Comparison of ENCODE assay signal across 16 cellular contexts in genomic region chr15:78414608-78415250, GRCh38. TPM values are rescaled to one million over a fixed set of nuclear protein-coding genes. Genes with fewer than 3 reads are reported as not detected.
DNase-seq lines count a peak whose midpoint lies in the region; ATAC-seq, FAIRE-seq and TF ChIP-seq lines count a peak whose summit lies in the region.
"Had no signal": no experiment of that assay in that cellular context is flagged by ENCODE, and none has a peak within 500 bp of the region (broad histone marks: within the 10 kb centered on the region; RNA-seq: fewer than 3 reads in every experiment).

No MANE protein-coding gene starts in this region.

- CTCF ChIA-PET in HEK293T (lab: Yijun Ruan, JAX) = interaction anchor here (2.9 kb wide), 1 partner anchor 106 kb away, joined by 17 read pairs; no protein-coding TSS in a partner anchor
- CTCF ChIA-PET in WTC11 (lab: Charles Lee) = interaction anchor here (0.7 to 3.7 kb wide), 19 partner anchors 9 to 151 kb away, joined by 3 to 28 read pairs (median 4); partner anchors contain the start of genes CHRNA5, CRABP1 and SKIC8
- CTCF ChIA-PET in HepG2 (lab: Yijun Ruan, JAX; ENCODE audit: low intra/inter-chr PET ratio, low total read pairs) = interaction anchor here (2.6 kb wide), 1 partner anchor 106 kb away, joined by 12 read pairs; no protein-coding TSS in a partner anchor

- peaks cover 8% of the 10 kb centered on the region; the same call in 1 of the 2 replicates for H3K27me3 Mint-ChIP-seq in WTC11 (ENCODE audit: low read depth)

- POLR2A ChIA-PET in HEK293T (lab: Yijun Ruan, JAX) = interaction anchor here (1.5 kb wide), 1 partner anchor 24 kb away, joined by 8 read pairs; the partner anchor contains the start of gene IREB2
- POLR2A ChIA-PET in WTC11 (lab: Charles Lee) = no interaction called here
- POLR2A ChIA-PET in HepG2 (lab: Yijun Ruan, JAX) = no interaction called here

- in situ Hi-C loops in HepG2 (cut with HindIII; ENCODE audit: extremely low pct_ligation_motif_present, low pct_unique_long_range_greater_than_20kb) = no loop called here

- peaks cover 4% of the 10 kb centered on the region; the same call in 1 of the 2 replicates for H3K36me3 Mint-ChIP-seq in WTC11
- H3K36me3 Mint-ChIP-seq: CD8-positive, alpha-beta memory T cell had no signal

- TF ChIP-seq RAD21 in HepG2 (CRISPR knock-in tag; IDR thresholded peaks at IDR 0.05) = no peak

- H3K27me3 ChIP-seq in WERI-Rb-1 (ENCODE audit: insufficient read depth, low read depth, severe bottlenecking) = no peaks in the 10 kb centered on the region
- peaks cover 0 to 3% of the 10 kb centered on the region in 2 experiments; a peak in 1 of 5 replicates for H3K27me3 ChIP-seq in HepG2 (ENCODE audit: control insufficient read depth in 1 of 2, insufficient read depth in 2 of 2, low read length in 2 of 2)
- H3K27me3 ChIP-seq: BLaER1 treated with 17β-estradiol and CSF1 and Interleukin-3, amounts not matched to agents 10 nM and 100 nM had no signal

- no TSS peak for BruUV-seq in HepG2 (replicated peaks; lab: Mats Ljungman, UMichigan)

- H3K4me2 ChIP-seq in HepG2 (ENCODE audit: low read depth, low read length) = no peak overlapping the region
- H3K4me2 ChIP-seq: A549; BLaER1 treated with 17β-estradiol and CSF1 and Interleukin-3, amounts not matched to agents 10 nM and 100 nM had no signal

- intact Hi-C loops in HepG2 (cut with micrococcal nuclease; ENCODE audit: unreplicated experiment) = loop anchor here (2.0 kb wide), 1 partner anchor 106 kb away; no protein-coding TSS in a partner anchor

- no peak overlapping the region for H3K27ac Mint-ChIP-seq in WTC11

- no peak for TF ChIP-seq POLR2A in HepG2 (IDR thresholded peaks at IDR 0.05; ENCODE audit: insufficient read depth in 1 of 2, low read depth in 2 of 2, low read length in 2 of 2)

- TF ChIP-seq CTCF in WERI-Rb-1 (IDR thresholded peaks at IDR 0.05; ENCODE audit: low read depth, low read length) (no peak), WTC11 (IDR thresholded peaks at IDR 0.05) (no peak), HepG2 (CRISPR knock-in tag; IDR thresholded peaks at IDR 0.05) (no peak)

- DNase-seq in COR-L47 (lab: John Stamatoyannopoulos, UW) = peak; percentile 67
- DNase-seq in NCI-H1417 (lab: John Stamatoyannopoulos, UW) = peak in 2 of 3 experiments; percentile 76 to 96
- DNase-seq in WERI-Rb-1 = no peak
- no peak for DNase-seq in left lobe of liver (ENCODE audit: low spot score)
- no peak for DNase-seq in HEK293T (ENCODE audit: extremely low spot score)
- no peak for DNase-seq in WTC11 (ENCODE audit: low spot score)
- DNase-seq in HepG2 (ENCODE audit: low spot score) = no peak
- DNase-seq: CD8-positive, alpha-beta memory T cell; GF-D8; KG1; SW 1271 had no signal

- H3K27ac ChIP-seq in WERI-Rb-1 (peak overlapping the region; percentile 53), HepG2 (ENCODE audit: extremely low read length, insufficient read depth, low read length) (no peak overlapping the region)
- H3K27ac ChIP-seq: A549; BLaER1 treated with 17β-estradiol and CSF1 and Interleukin-3, amounts not matched to agents 10 nM and 100 nM had no signal

- H3K9ac ChIP-seq in HepG2 (ENCODE audit: insufficient read depth, low read depth, low read length) = no peak overlapping the region
- H3K9ac ChIP-seq: BLaER1 treated with 17β-estradiol and CSF1 and Interleukin-3, amounts not matched to agents 10 nM and 100 nM had no signal

- H3K9me3 ChIP-seq in WERI-Rb-1 (ENCODE audit: severe bottlenecking) (no peaks in the 10 kb centered on the region), HepG2 (ENCODE audit: low read length) (no peaks in the 10 kb centered on the region)
- H3K9me3 ChIP-seq: A549; BLaER1 treated with 17β-estradiol and CSF1 and Interleukin-3, amounts not matched to agents 10 nM and 100 nM had no signal

- ATAC-seq in left lobe of liver = peak; percentile 26
- ATAC-seq in WTC11 = no peak
- no peak for ATAC-seq in HepG2
- no peak for ATAC-seq in HG03442 (IDR thresholded peaks at IDR 0.05; ENCODE audit: unreplicated experiment)

- WGBS in HepG2 (ENCODE audit: low lambda C conversion rate) = 42% methylated on average over 3 of the region's 3 CpGs

- H3K79me2 ChIP-seq in HepG2 (ENCODE audit: insufficient read depth, low read length) = no peaks in the 10 kb centered on the region

- TF ChIP-seq EP300 in HepG2 (IDR thresholded peaks at IDR 0.05; ENCODE audit: low read depth in 2 of 2, low read length in 2 of 2) (no peak), HepG2 (CRISPR knock-in tag; IDR thresholded peaks at IDR 0.05; ENCODE audit: borderline replicate concordance) (no peak)

- H3K9me3 Mint-ChIP-seq in WTC11 = peaks cover 7% of the 10 kb centered on the region
- H3K9me3 Mint-ChIP-seq: CD8-positive, alpha-beta memory T cell had no signal

- H3K4me3 Mint-ChIP-seq in WTC11 = no peak overlapping the region
- H3K4me3 Mint-ChIP-seq: CD8-positive, alpha-beta memory T cell had no signal

- no peak overlapping the region for H2AFZ ChIP-seq in HepG2 (ENCODE audit: low read length)

- peaks cover 23% of the 10 kb centered on the region for H3K4me1 ChIP-seq in HepG2 (ENCODE audit: insufficient read depth, low read length)
- H3K4me1 ChIP-seq: A549; BLaER1 treated with 17β-estradiol and CSF1 and Interleukin-3, amounts not matched to agents 10 nM and 100 nM had no signal

- H3K4me1 Mint-ChIP-seq in WTC11 = peaks cover 12% of the 10 kb centered on the region
- H3K4me1 Mint-ChIP-seq: CD8-positive, alpha-beta memory T cell had no signal

- H3K36me3 ChIP-seq in WERI-Rb-1 (no peaks in the 10 kb centered on the region), HepG2 (replicated peaks in 1 of 2; ENCODE audit: control insufficient read depth in 1 of 2, insufficient read depth in 2 of 2, low read length in 2 of 2) (no peaks in the 10 kb centered on the region)
- H3K36me3 ChIP-seq: BLaER1 treated with 17β-estradiol and CSF1 and Interleukin-3, amounts not matched to agents 10 nM and 100 nM had no signal

- H4K20me1 ChIP-seq in HepG2 (ENCODE audit: insufficient read depth, low read length) = no peaks in the 10 kb centered on the region
- H4K20me1 ChIP-seq: BLaER1 treated with 17β-estradiol and CSF1 and Interleukin-3, amounts not matched to agents 10 nM and 100 nM had no signal

- FAIRE-seq in HepG2 (lab: Jason Lieb, UNC) = no peak
- FAIRE-seq: GM12891, GM18507 had no signal

- no peak overlapping the region for H3K4me3 ChIP-seq in WERI-Rb-1 (ENCODE audit: low read depth, low read length)
- H3K4me3 ChIP-seq in HepG2 (replicated peaks in 1 of 3; ENCODE audit: insufficient read depth in 1 of 3, low read depth in 2 of 3, low read length in 3 of 3) = no peak overlapping the region
- H3K4me3 ChIP-seq: A549; BLaER1 treated with 17β-estradiol and CSF1 and Interleukin-3, amounts not matched to agents 10 nM and 100 nM had no signal

TF ChIP-seq in HEK293T, 16 proteins besides CTCF, POLR2A, EP300 and RAD21:
- TF ChIP-seq FOXA1 (IDR thresholded peaks at IDR 0.05) (no peak), SUZ12 (IDR thresholded peaks at IDR 0.05) (no peak), CTBP1 (IDR thresholded peaks at IDR 0.05; ENCODE audit: borderline replicate concordance) (no peak), HDGF (IDR thresholded peaks at IDR 0.05; ENCODE audit: borderline replicate concordance) (no peak), SP1 (IDR thresholded peaks at IDR 0.05) (no peak), ELF4 (IDR thresholded peaks at IDR 0.05) (no peak), BHLHE40 (IDR thresholded peaks at IDR 0.05; ENCODE audit: borderline replicate concordance) (no peak)

TF ChIP-seq in WTC11, 78 proteins besides CTCF, POLR2A, EP300 and RAD21 (continues in another document):
- TF ChIP-seq ZNF317 (CRISPR knock-in tag; IDR thresholded peaks at IDR 0.05; ENCODE audit: borderline replicate concordance, low read depth) = no peak
- TF ChIP-seq GRHL2 (CRISPR knock-in tag; IDR thresholded peaks at IDR 0.05; ENCODE audit: insufficient replicate concordance, severe bottlenecking) = no peak

TF ChIP-seq in HepG2, 621 proteins besides CTCF, POLR2A, EP300 and RAD21 (continues in another document):
- TF ChIP-seq ETV6 (CRISPR knock-in tag; conservative IDR thresholded peaks at IDR 0.05) (no peak), ZNF383 (CRISPR knock-in tag; IDR thresholded peaks at IDR 0.05; ENCODE audit: borderline replicate concordance) (no peak), MNT (IDR thresholded peaks at IDR 0.05) (no peak)

RNA-seq across cellular contexts. Expression of gene IREB2, which starts 23.3 kb away (rescaled TPM):
- total RNA-seq in left lobe of liver = 25.1 TPM
- 86.0 to 89.5 TPM (median 89.3 TPM) in 3 replicates for total RNA-seq in WTC11 (2021)
- total RNA-seq in HepG2 (2016; rRNA removed; fragmentation: Illumina TruSeq; extraction: Trizol) = 30.4 and 66.4 TPM in 2 replicates
- 4.8 and 10.3 TPM in 2 replicates for total RNA-seq in HepG2 (2016; cell fraction: cytosol; rRNA removed; fragmentation: Illumina TruSeq; extraction: Trizol; ENCODE audit: low read depth)
- total RNA-seq in HepG2 (2016; cell fraction: insoluble cytoplasmic fraction; rRNA removed; fragmentation: Illumina TruSeq; extraction: Trizol) = 28.4 and 65.6 TPM in 2 replicates
- 15.3 and 17.3 TPM in 2 replicates for total RNA-seq in HepG2 (2016; cell fraction: membrane; rRNA removed; fragmentation: Illumina TruSeq; extraction: Trizol)
- total RNA-seq in HepG2 (2016; cell fraction: nucleus; rRNA removed; fragmentation: Illumina TruSeq; extraction: Trizol) = 42.4 and 45.9 TPM in 2 replicates
- 19.1 and 24.2 TPM in 2 replicates for polyA plus RNA-seq in HepG2 (2011; rRNA removed)
- polyA plus RNA-seq in HepG2 (2011; cell fraction: cytosol; rRNA removed) = 8.7 and 13.2 TPM in 2 replicates
- 16.6 and 19.4 TPM in 2 replicates for polyA plus RNA-seq in HepG2 (2011; cell fraction: nucleus; rRNA removed)
- 28.6 and 38.1 TPM in 2 replicates for polyA plus RNA-seq in HepG2 (2012)
- 1.3 and 1.4 TPM in 2 replicates for polyA plus RNA-seq in HepG2 (2016; cell fraction: cytosol; fragmentation: Illumina TruSeq; extraction: Trizol; ENCODE audit: low read depth)
- 42.2 and 43.3 TPM in 2 replicates for polyA plus RNA-seq in HepG2 (2016; cell fraction: insoluble cytoplasmic fraction; fragmentation: Illumina TruSeq; extraction: Trizol; ENCODE audit: low read depth)
- polyA plus RNA-seq in HepG2 (2016; cell fraction: membrane; fragmentation: Illumina TruSeq; extraction: Trizol; ENCODE audit: low read depth) = 4.5 and 5.2 TPM in 2 replicates
- 37.4 and 43.1 TPM in 2 replicates for polyA plus RNA-seq in HepG2 (2016; cell fraction: nucleus; fragmentation: Illumina TruSeq; extraction: Trizol; ENCODE audit: insufficient read depth, low read depth)
- 21.8 and 39.0 TPM in 2 replicates for polyA minus RNA-seq in HepG2 (2011; rRNA and poly(A)+ RNA removed; ENCODE audit: low replicate concordance)
- 40.3 and 45.6 TPM in 2 replicates for polyA minus RNA-seq in HepG2 (2011; cell fraction: cytosol; rRNA and poly(A)+ RNA removed)
- polyA minus RNA-seq in HepG2 (2011; cell fraction: nucleus; rRNA and poly(A)+ RNA removed) = 82.4 and 84.9 TPM in 2 replicates

Comparison
In these comparisons a context has a peak if more than half of its experiments do, and no peak if none do; other contexts are left out.
1. DNase-seq: peak in COR-L47 (single experiment) and NCI-H1417 (2 of 3); none in WERI-Rb-1 (single experiment), left lobe of liver (single experiment), HEK293T (single experiment), WTC11 (single experiment) and HepG2 (single experiment).